ENCODE assay signal across 1 cellular context in the genomic region with DNA sequence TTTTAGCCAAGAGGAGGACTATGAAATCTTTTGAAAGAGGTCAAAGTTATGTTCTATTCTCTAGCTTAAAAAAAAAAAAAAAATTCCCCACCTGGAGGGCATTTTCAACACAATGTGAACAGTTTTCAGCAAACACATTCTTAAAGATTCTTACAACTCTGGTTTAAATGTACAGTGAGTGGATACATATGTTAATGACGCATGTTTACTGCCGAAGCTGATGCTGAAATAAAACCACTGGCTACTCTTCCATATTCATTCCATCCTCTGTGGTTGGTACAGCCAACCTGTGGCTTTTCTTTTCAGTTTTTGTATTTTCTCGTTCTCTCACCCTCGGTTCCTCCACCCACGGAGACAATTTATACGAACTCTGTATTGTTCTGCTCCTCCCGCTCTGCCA.
TF ChIP-seq lines count a peak whose summit lies in the region.

No MANE protein-coding gene starts in this region.

TF ChIP-seq in WTC11, 78 proteins besides CTCF, POLR2A, EP300 and RAD21 (continued from another document):
- TF ChIP-seq, protein P1, sequence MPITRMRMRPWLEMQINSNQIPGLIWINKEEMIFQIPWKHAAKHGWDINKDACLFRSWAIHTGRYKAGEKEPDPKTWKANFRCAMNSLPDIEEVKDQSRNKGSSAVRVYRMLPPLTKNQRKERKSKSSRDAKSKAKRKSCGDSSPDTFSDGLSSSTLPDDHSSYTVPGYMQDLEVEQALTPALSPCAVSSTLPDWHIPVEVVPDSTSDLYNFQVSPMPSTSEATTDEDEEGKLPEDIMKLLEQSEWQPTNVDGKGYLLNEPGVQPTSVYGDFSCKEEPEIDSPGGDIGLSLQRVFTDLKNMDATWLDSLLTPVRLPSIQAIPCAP (CRISPR knock-in tag; IDR thresholded peaks at IDR 0.05) = no peak
- no peak for TF ChIP-seq FOXP1 (CRISPR knock-in tag; IDR thresholded peaks at IDR 0.05; ENCODE audit: borderline replicate concordance)
